Comparison of ENCODE assay signal across 8 cellular contexts in the genomic region with DNA sequence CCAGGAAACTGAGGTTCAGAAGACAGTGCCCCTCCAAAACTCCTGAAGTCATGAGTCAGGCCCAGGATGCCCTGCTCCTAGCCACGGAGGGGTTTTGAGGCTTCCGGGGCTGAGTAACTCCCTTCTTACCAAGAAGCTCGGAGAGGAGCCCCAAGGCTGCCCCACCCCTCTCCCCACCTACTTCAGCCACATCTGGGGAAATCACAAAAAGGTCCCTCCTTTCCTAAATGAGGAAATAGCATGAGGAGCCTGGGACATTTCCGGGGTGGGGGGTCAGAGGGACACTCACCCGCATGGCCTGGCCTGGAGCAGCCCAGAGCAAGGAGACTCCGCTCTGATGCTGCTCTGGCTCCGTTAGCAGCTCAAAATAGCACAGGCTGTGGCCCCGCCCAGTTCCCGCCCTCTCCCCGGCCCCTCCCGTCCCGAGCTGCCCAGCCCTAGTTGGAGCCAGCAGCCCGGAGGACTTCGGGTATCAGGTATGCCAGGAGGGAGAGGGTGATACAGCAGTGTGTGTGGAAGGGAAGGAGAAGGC. TPM values are rescaled to one million over a fixed set of nuclear protein-coding genes. Genes with fewer than 3 reads are reported as not detected.
A peak's percentile ranks its signal among the peaks of the same experiment; 100 is the strongest.
DNase-seq lines count a peak whose midpoint lies in the region; ATAC-seq and TF ChIP-seq lines count a peak whose summit lies in the region.

No MANE protein-coding gene starts in this region.

- DNase-seq in AG10803 (ENCODE audit: low read depth) (peak; percentile 63), MG63 (peak; percentile 87), MCF 10A (ENCODE audit: unreplicated experiment) (peak; percentile 73), kidney tubule cell (ENCODE audit: low spot score) (peak; percentile 66), superior temporal gyrus (ENCODE audit: extremely low spot score) (no peak)
- peak; percentile 85 for DNase-seq in stimulated activated CD4-positive, alpha-beta T cell treated with anti-CD3 and anti-CD28 coated beads, Interleukin-1b, Interleukin-23, amount 100 ng/mL, for 48 hours

- no peaks in the 10 kb centered on the region for H3K36me3 ChIP-seq in MG63

- intact Hi-C loops in MCF 10A (cut with micrococcal nuclease) = no loop called here

- H3K9me3 Mint-ChIP-seq in MCF 10A (ENCODE audit: unreplicated experiment) = no peaks in the 10 kb centered on the region

- H3K27ac Mint-ChIP-seq in MCF 10A (ENCODE audit: low read depth, unreplicated experiment) = no peak overlapping the region

- H3K4me3 ChIP-seq in AG10803 (ENCODE audit: low read length) (peak overlapping the region; percentile 66), MG63 (peak overlapping the region; percentile 42)

- H3K27ac ChIP-seq in VCaP = peak overlapping the region; percentile 23; the same call in 1 of the 2 replicates

- BruUV-seq in MCF 10A (replicated peaks; lab: Mats Ljungman, UMichigan) = no TSS peak

- CTCF ChIA-PET in MCF 10A (lab: Yijun Ruan, JAX) = interaction anchor here (0.6 to 14.7 kb wide), 9 partner anchors 9 to 434 kb away, joined by 3 to 287 read pairs (median 4); a partner anchor contains a TSS

- no peak overlapping the region for H3K4me3 Mint-ChIP-seq in MCF 10A (ENCODE audit: unreplicated experiment)

- no peaks in the 10 kb centered on the region for H3K36me3 Mint-ChIP-seq in MCF 10A (ENCODE audit: insufficient read depth, unreplicated experiment)

- H3K27me3 Mint-ChIP-seq in MCF 10A (ENCODE audit: insufficient read depth, unreplicated experiment) = no peaks in the 10 kb centered on the region

- no peaks in the 10 kb centered on the region for H3K9me3 ChIP-seq in MG63

- ATAC-seq in GM19324 (IDR thresholded peaks at IDR 0.05; ENCODE audit: low FRiP score, unreplicated experiment) = peak; percentile 51

- TF ChIP-seq CTCF in AG10803 (conservative IDR thresholded peaks at IDR 0.05; ENCODE audit: low read length) (no peak), VCaP (conservative IDR thresholded peaks at IDR 0.05) (no peak), MCF 10A (IDR thresholded peaks at IDR 0.05; ENCODE audit: unreplicated experiment) (no peak)

- peaks cover 28% of the 10 kb centered on the region for H3K4me1 Mint-ChIP-seq in MCF 10A (ENCODE audit: insufficient read depth, unreplicated experiment)

- POLR2A ChIA-PET in MCF 10A (lab: Yijun Ruan, JAX) = interaction anchor here (0.6 to 2.1 kb wide), 5 partner anchors 16 to 1437 kb away, joined by 3 to 6 read pairs (median 4); no protein-coding TSS in a partner anchor

- H3K27me3 ChIP-seq in MG63 = no peaks in the 10 kb centered on the region

RNA-seq across cellular contexts. Expression of a gene that starts 40.1 kb away (rescaled TPM):
- 13.7 and 23.2 TPM in 2 replicates for total RNA-seq in MG63 (2014; rRNA removed; shearing (Covaris generic); ENCODE audit: low replicate concordance)
- total RNA-seq in MCF 10A (2022) = 24.0 and 24.8 TPM in 2 replicates
